ENCODE assay signal across 25 cellular contexts in genomic region chr11:86641537-86642270, GRCh38.
"Had no signal": no experiment of that assay in that cellular context is flagged by ENCODE, and none has a peak within 500 bp of the region (broad histone marks: within the 10 kb centered on the region; RNA-seq: fewer than 3 reads in every experiment).

No MANE protein-coding gene starts in this region.

- H3K27ac ChIP-seq: body of pancreas, foreskin keratinocyte, pancreas, prostate gland, sigmoid colon, spleen, transverse colon had no signal

- H3K4me1 ChIP-seq: pancreas, prostate gland, spleen, transverse colon, uterus had no signal

- H3K9me3 ChIP-seq: body of pancreas, heart left ventricle, pancreas, prostate gland, sigmoid colon, spleen, transverse colon, uterus had no signal

- H3K4me3 ChIP-seq: body of pancreas, heart left ventricle, pancreas, prostate gland, sigmoid colon, spleen, transverse colon, uterus had no signal

- DNase-seq: activated CD4-positive, alpha-beta T cell treated with anti-CD3 and anti-CD28 coated beads for 36 hours; activated CD4-positive, CD25-positive, alpha-beta regulatory T cell; activated naive CD4-positive, alpha-beta T cell; activated T-cell treated with anti-CD3 and anti-CD28 coated beads for 4 hours; activated T-cell treated with anti-CD3 and anti-CD28 coated beads, Interleukin-2, amount 50 U/mL, for 72 hours; body of pancreas; cerebellar nuclear complex; cortex of kidney; effector memory CD8-positive, alpha-beta T cell; foreskin keratinocyte; heart left ventricle; hypothalamus; immature natural killer cell; kidney; left colon; naive thymus-derived CD4-positive, alpha-beta T cell; pancreas; retina; sigmoid colon; spleen; stimulated activated CD4-positive, alpha-beta T cell treated with anti-CD3 and anti-CD28 coated beads, Interleukin-4, amount 100 ng/mL, for 24 hours; substantia nigra; transverse colon; uterus had no signal

- H3K27me3 ChIP-seq: body of pancreas, foreskin keratinocyte, heart left ventricle, pancreas, sigmoid colon, spleen, transverse colon, uterus had no signal

- H3K36me3 ChIP-seq: pancreas, prostate gland, sigmoid colon, spleen, transverse colon, uterus had no signal
